Comparison of ENCODE assay signal across 8 cellular contexts in the genomic region with DNA sequence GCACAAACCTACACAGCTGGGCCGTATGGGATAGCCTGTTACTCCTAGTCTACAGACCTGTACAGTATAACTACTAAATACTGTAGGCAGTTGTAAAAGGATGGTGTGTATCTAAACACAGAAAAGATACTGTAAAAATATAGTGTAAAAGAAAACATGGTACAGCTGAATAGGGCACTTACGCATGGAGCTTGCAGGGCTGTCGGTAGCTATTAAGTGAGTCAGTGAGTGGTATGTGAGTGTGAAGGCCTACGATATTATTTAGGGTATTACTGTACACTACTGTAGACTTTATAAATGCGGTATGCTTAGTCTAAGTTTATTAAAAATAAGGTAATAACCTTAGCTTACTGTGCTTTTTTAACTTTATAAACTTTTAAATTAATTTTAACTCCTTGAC. TPM values are rescaled to one million over a fixed set of nuclear protein-coding genes. Genes with fewer than 3 reads are reported as not detected.
DNase-seq lines count a peak whose midpoint lies in the region; ATAC-seq and TF ChIP-seq lines count a peak whose summit lies in the region.

No MANE protein-coding gene starts in this region.

- H3K4me1 Mint-ChIP-seq in central memory CD8-positive, alpha-beta T cell: peaks cover 27% of the 10 kb centered on the region
- H3K4me1 Mint-ChIP-seq in naive thymus-derived CD8-positive, alpha-beta T cell: peaks cover 27 to 56% (median 53%) of the 10 kb centered on the region in 4 donors

- H3K4me3 Mint-ChIP-seq in central memory CD8-positive, alpha-beta T cell: peak overlapping the region; percentile 89
- peak overlapping the region; percentile 88 to 98 (median 96) for H3K4me3 Mint-ChIP-seq in naive thymus-derived CD8-positive, alpha-beta T cell

- POLR2A ChIA-PET in naive thymus-derived CD8-positive, alpha-beta T cell (lab: Charles Lee): interaction anchor here (0.7 to 1.4 kb wide), 3 partner anchors 448 to 1112 kb away, joined by 3 to 5 read pairs (median 3); a partner anchor contains a TSS

- H3K27ac ChIP-seq in KOPT-K1 (ENCODE audit: low read depth, low read length, poor library complexity, severe bottlenecking): peak overlapping the region; percentile 85

- no peaks in the 10 kb centered on the region for H3K27me3 Mint-ChIP-seq in central memory CD8-positive, alpha-beta T cell
- no peaks in the 10 kb centered on the region for H3K27me3 Mint-ChIP-seq in naive thymus-derived CD8-positive, alpha-beta T cell

- ATAC-seq in central memory CD8-positive, alpha-beta T cell (replicated peaks; ENCODE audit: extremely low read depth, poor library complexity, severe bottlenecking): no peak
- ATAC-seq in naive thymus-derived CD8-positive, alpha-beta T cell: no peak
- ATAC-seq in GM19023 (IDR thresholded peaks at IDR 0.05; ENCODE audit: unreplicated experiment): no peak
- ATAC-seq in GM18868 (IDR thresholded peaks at IDR 0.05; ENCODE audit: unreplicated experiment): no peak

- H3K4me1 ChIP-seq in BE2C: peaks cover 3% of the 10 kb centered on the region; the same call in 1 of the 2 replicates

- TF ChIP-seq CTCF in BE2C (IDR thresholded peaks at IDR 0.05; ENCODE audit: low read depth, low read length): no peak

- no peak overlapping the region for H3K27ac Mint-ChIP-seq in central memory CD8-positive, alpha-beta T cell (ENCODE audit: low read depth)
- H3K27ac Mint-ChIP-seq in naive thymus-derived CD8-positive, alpha-beta T cell: peak overlapping the region; percentile 40 to 99 (median 98)

- no peaks in the 10 kb centered on the region for H3K9me3 Mint-ChIP-seq in central memory CD8-positive, alpha-beta T cell
- no peaks in the 10 kb centered on the region for H3K9me3 Mint-ChIP-seq in naive thymus-derived CD8-positive, alpha-beta T cell

- H3K9me3 ChIP-seq in BE2C (no peaks in the 10 kb centered on the region), KOPT-K1 (ENCODE audit: insufficient read depth, low read length, poor library complexity, severe bottlenecking) (no peaks in the 10 kb centered on the region)

- H3K27me3 ChIP-seq in BE2C: no peaks in the 10 kb centered on the region

- peaks cover 25% of the 10 kb centered on the region for H3K36me3 Mint-ChIP-seq in central memory CD8-positive, alpha-beta T cell (ENCODE audit: insufficient read depth)
- H3K36me3 Mint-ChIP-seq in naive thymus-derived CD8-positive, alpha-beta T cell: peaks cover 0 to 19% (median 7%) of the 10 kb centered on the region in 3 donors

- peaks cover 4% of the 10 kb centered on the region for H3K36me3 ChIP-seq in BE2C
- peaks cover 15% of the 10 kb centered on the region for H3K36me3 ChIP-seq in KOPT-K1 (ENCODE audit: insufficient read depth, low read length)

- DNase-seq in BE2C (no peak), NOMO-1 treated with dmso at 0.1 percent for 144 hours (lab: John Stamatoyannopoulos, UW; ENCODE audit: unreplicated experiment) (no peak), DMS53 treated with DMSO at 0.1 percent for 48 hours (lab: John Stamatoyannopoulos, UW; ENCODE audit: unreplicated experiment) (no peak)
- DNase-seq in central memory CD8-positive, alpha-beta T cell (ENCODE audit: low spot score in 2 of 2): no peak
- no peak for DNase-seq in naive thymus-derived CD8-positive, alpha-beta T cell

- peak overlapping the region; percentile 84 for H3K4me3 ChIP-seq in BE2C (ENCODE audit: low read depth, low read length)

RNA-seq across cellular contexts. Expression of a gene that starts 1.2 kb away (rescaled TPM):
- 21.0 TPM for polyA plus RNA-seq in BE2C (2012; ENCODE audit: insufficient read depth, insufficient read length, low read depth)
- total RNA-seq in naive thymus-derived CD8-positive, alpha-beta T cell: 10 to 100 TPM; 25.4 to 25.5 TPM
- polyA plus RNA-seq in naive thymus-derived CD8-positive, alpha-beta T cell: 10 to 100 TPM in 2 of 3 donors, 1 to 10 TPM in 1; 9.7 to 19.0 (median 16.0) TPM
